8 cellular contexts compared by ENCODE assay signal in the genomic region with DNA sequence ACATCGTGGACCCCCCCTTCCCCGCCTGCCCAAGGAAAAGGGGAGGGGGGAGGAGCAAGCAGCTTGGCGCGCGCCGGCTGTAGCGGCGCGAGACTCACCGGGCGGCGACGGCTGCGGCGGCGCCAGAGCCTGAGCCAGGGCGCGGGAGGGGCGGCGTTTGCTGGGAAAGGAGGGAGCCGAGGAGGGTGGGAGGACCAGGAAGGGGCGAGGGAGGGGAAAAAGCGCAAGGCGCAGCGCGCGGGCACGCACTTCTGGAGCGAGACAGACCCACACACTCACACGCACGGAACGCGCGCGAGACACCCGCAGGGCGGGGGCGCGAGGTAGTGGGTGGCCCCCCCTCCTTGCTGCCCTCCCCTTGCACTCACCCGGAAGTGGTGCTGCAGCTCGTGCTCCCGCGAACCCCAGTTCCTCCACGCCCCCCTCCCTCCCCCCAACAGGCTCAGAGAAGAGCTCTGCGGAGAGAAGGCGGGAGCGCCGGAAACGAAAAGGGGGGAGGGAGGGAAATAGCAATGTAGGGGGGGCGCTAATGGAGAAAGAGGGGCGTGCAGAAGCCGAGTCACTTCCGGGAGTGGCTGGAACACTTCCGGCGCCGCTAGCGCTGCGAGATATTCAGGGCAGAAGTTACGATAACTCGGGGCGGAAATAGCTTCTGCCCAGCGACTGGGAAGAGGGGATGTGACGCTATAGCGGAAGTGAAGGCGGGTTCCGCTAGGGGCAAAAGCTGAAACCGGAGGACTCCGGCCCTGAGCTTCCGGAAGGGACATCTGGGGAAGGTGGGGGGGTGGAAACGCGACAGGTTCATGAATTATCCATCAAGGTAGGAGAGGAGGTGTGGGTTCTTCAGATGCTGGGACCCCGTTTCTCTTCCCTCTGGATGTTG. TPM values are rescaled to one million over a fixed set of nuclear protein-coding genes. Genes with fewer than 3 reads are reported as not detected.
DNase-seq lines count a peak whose midpoint lies in the region; ATAC-seq, FAIRE-seq and TF ChIP-seq lines count a peak whose summit lies in the region.

TSS of gene ZNF384 (minus strand) at position 376 of the 883 bp plus-strand sequence. CDS start 9,855 bp downstream, outside the sequence.

- FAIRE-seq in kidney (lab: Jason Lieb, UNC), result peak; percentile 98

- peak within 1 kb of the TSS; percentile 92 for H3K27ac Mint-ChIP-seq in activated CD4-positive, alpha-beta T cell treated with anti-CD3 and anti-CD28 coated beads for 36 hours

- DNase-seq in Ammon's horn (ENCODE audit: low spot score), result peak; percentile 99
- DNase-seq in GM19238 (ENCODE audit: insufficient read length, low spot score), result peak; percentile 97
- peak; percentile 99 for DNase-seq in NCI-H524 (lab: John Stamatoyannopoulos, UW)
- DNase-seq in activated CD4-positive, alpha-beta T cell treated with anti-CD3 and anti-CD28 coated beads for 36 hours, result peak; percentile 96
- DNase-seq in choroid plexus epithelial cell (ENCODE audit: low read depth), result peak; percentile 99
- peak; percentile 99 for DNase-seq in kidney
- DNase-seq in stimulated activated CD4-positive, alpha-beta T cell treated with anti-CD3 and anti-CD28 coated beads, Interleukin-15, amount 100 ng/mL, for 24 hours, result peak; percentile 95

- H3K27ac ChIP-seq in kidney (ENCODE audit: low read depth in 2 of 2, low read length in 2 of 2), result peak within 1 kb of the TSS; percentile 97 to 98

- H3K27me3 Mint-ChIP-seq in activated CD4-positive, alpha-beta T cell treated with anti-CD3 and anti-CD28 coated beads for 36 hours, result no peaks in the 10 kb centered on the region

- TF ChIP-seq CTCF in choroid plexus epithelial cell (conservative IDR thresholded peaks at IDR 0.05; ENCODE audit: low read depth, low read length), result peak; percentile 25
- peak; percentile 16 for TF ChIP-seq CTCF in kidney (IDR thresholded peaks at IDR 0.05; ENCODE audit: borderline replicate concordance, extremely low read depth, insufficient read depth)

- peaks cover 14 to 18% of the 10 kb centered on the region in 2 donors for H3K4me1 ChIP-seq in kidney (ENCODE audit: control insufficient read depth in 1 of 2, insufficient read depth in 1 of 2, low read depth in 1 of 2, low read length in 2 of 2)

- peak within 1 kb of the TSS; percentile 85 for H3K4me3 ChIP-seq in choroid plexus epithelial cell (ENCODE audit: low read depth, low read length)
- H3K4me3 ChIP-seq in kidney (ENCODE audit: low read length in 2 of 2), result peak within 1 kb of the TSS; percentile 89 to 98

- POLR2A ChIA-PET in activated CD4-positive, alpha-beta T cell treated with anti-CD3 and anti-CD28 coated beads for 36 hours (lab: Charles Lee), result interaction anchor here (0.6 to 2.2 kb wide), 22 partner anchors 10 to 448 kb away, joined by 3 to 27 read pairs (median 5); partner anchors contain the start of genes C12orf57, CDCA3, COPS7A and GAPDH

- H3K4me1 Mint-ChIP-seq in activated CD4-positive, alpha-beta T cell treated with anti-CD3 and anti-CD28 coated beads for 36 hours, result peaks cover 41% of the 10 kb centered on the region

- H3K4me3 Mint-ChIP-seq in activated CD4-positive, alpha-beta T cell treated with anti-CD3 and anti-CD28 coated beads for 36 hours, result peak within 1 kb of the TSS; percentile 86

- ATAC-seq in HG03442 (IDR thresholded peaks at IDR 0.05; ENCODE audit: unreplicated experiment), result peak; percentile 84
- peak; percentile 84 for ATAC-seq in activated CD4-positive, alpha-beta T cell treated with anti-CD3 and anti-CD28 coated beads for 36 hours

- no peaks in the 10 kb centered on the region for H3K36me3 ChIP-seq in kidney (ENCODE audit: control insufficient read depth in 1 of 2, insufficient read depth in 2 of 2, low read length in 2 of 2)

- H3K9me3 ChIP-seq in kidney (ENCODE audit: control insufficient read depth in 1 of 2, low read length in 2 of 2), result no peaks in the 10 kb centered on the region

- peaks cover 30% of the 10 kb centered on the region for H3K36me3 Mint-ChIP-seq in activated CD4-positive, alpha-beta T cell treated with anti-CD3 and anti-CD28 coated beads for 36 hours (ENCODE audit: low read depth)

- peak within 1 kb of the TSS; percentile 85 to 89 for H3K9ac ChIP-seq in kidney (ENCODE audit: low read length in 2 of 2)

- CTCF ChIA-PET in activated CD4-positive, alpha-beta T cell treated with anti-CD3 and anti-CD28 coated beads for 36 hours (lab: Charles Lee), result interaction anchor here (0.6 to 1.8 kb wide), 18 partner anchors 10 to 180 kb away, joined by 3 to 11 read pairs (median 4); partner anchors contain the start of genes CDCA3, COPS7A, MLF2 and USP5

- no peaks in the 10 kb centered on the region for H3K9me3 Mint-ChIP-seq in activated CD4-positive, alpha-beta T cell treated with anti-CD3 and anti-CD28 coated beads for 36 hours (ENCODE audit: low read depth)

- intact Hi-C loops in activated CD4-positive, alpha-beta T cell treated with anti-CD3 and anti-CD28 coated beads for 36 hours (cut with DNase I, micrococcal nuclease), result loop anchor here (1.0 to 5.0 kb wide), 19 partner anchors 26 to 281 kb away; partner anchors contain the start of genes CHD4 (in 2 of the 2), COPS7A (in 2 of the 2), ING4 (in 2 of the 2) and MLF2 (in 2 of the 2)
- intact Hi-C loops in kidney (cut with DNase I), result no loop called here

RNA-seq across cellular contexts. Expression of gene ZNF384, which starts in this region (rescaled TPM):
- 10 to 100 TPM; 61.4 to 79.0 TPM for total RNA-seq in activated CD4-positive, alpha-beta T cell treated with anti-CD3 and anti-CD28 coated beads for 36 hours
- total RNA-seq in kidney, result 51.6 TPM
- 19.7 TPM for polyA plus RNA-seq in kidney (ENCODE audit: insufficient read depth, low read depth, low replicate concordance)

Comparison
In these comparisons a context has a peak if more than half of its experiments do, and no peak if none do; other contexts are left out.
1. Peak in every context shown above with its lines: DNase-seq, ATAC-seq, H3K4me3 ChIP-seq and H3K27ac ChIP-seq.